Comparison of ENCODE assay signal across 1 cellular context in genomic region chr1:203422116-203422515, GRCh38.
TF ChIP-seq lines count a peak whose summit lies in the region.

No MANE protein-coding gene starts in this region.

TF ChIP-seq in H1, 55 proteins besides CTCF, POLR2A, EP300 and RAD21 (continued from another document):
- TF ChIP-seq RXRA (IDR thresholded peaks at IDR 0.05; ENCODE audit: insufficient read depth, low read depth, low read length) (no peak), CHD2 (IDR thresholded peaks at IDR 0.05; ENCODE audit: low read length) (no peak), RFX5 (IDR thresholded peaks at IDR 0.05; ENCODE audit: borderline replicate concordance, low read depth, low read length) (no peak), SIRT6 (IDR thresholded peaks at IDR 0.05; ENCODE audit: low read length) (no peak), JUN (IDR thresholded peaks at IDR 0.05; ENCODE audit: low read depth, low read length) (no peak), EGR1 (IDR thresholded peaks at IDR 0.05; ENCODE audit: borderline replicate concordance, low read depth, low read length) (no peak), TBP (IDR thresholded peaks at IDR 0.05; ENCODE audit: low read depth, low read length) (no peak), NANOG (IDR thresholded peaks at IDR 0.05; ENCODE audit: insufficient read depth, low read depth, low read length, poor library complexity, severe bottlenecking) (no peak), JUND (IDR thresholded peaks at IDR 0.05; ENCODE audit: low read length) (no peak), POU5F1 (IDR thresholded peaks at IDR 0.05; ENCODE audit: low read depth, low read length) (no peak), TAF7 (optimal IDR thresholded peaks at IDR 0.05; ENCODE audit: borderline replicate concordance, low read depth, low read length) (no peak), CEBPB (IDR thresholded peaks at IDR 0.05; ENCODE audit: low read depth, low read length) (no peak), E2F6 (IDR thresholded peaks at IDR 0.05) (no peak)
TF ChIP-seq in H1: peak in this region for 0.
